In genomic region chr16:67396159-67396774, GRCh38 we compare ENCODE assay signal across 8 cellular contexts. TPM values are rescaled to one million over a fixed set of nuclear protein-coding genes. Genes with fewer than 3 reads are reported as not detected.
DNase-seq lines count a peak whose midpoint lies in the region; FAIRE-seq and TF ChIP-seq lines count a peak whose summit lies in the region.

No MANE protein-coding gene starts in this region.

- DNase-seq in SIG-M5 treated with dmso at 0.1 percent for 504 hours (lab: John Stamatoyannopoulos, UW; ENCODE audit: unreplicated experiment) (peak; percentile 23), SIG-M5 (lab: John Stamatoyannopoulos, UW) (no peak), RCC 7860 (ENCODE audit: low spot score) (peak; percentile 58), fibroblast of the aortic adventitia (ENCODE audit: low read depth) (peak; percentile 50), neural crest cell (ENCODE audit: low read depth, low spot score) (peak; percentile 61), cerebellar cortex (ENCODE audit: low spot score) (no peak), GM10248 (ENCODE audit: extremely low spot score) (no peak)
- DNase-seq in activated T-cell treated with anti-CD3 and anti-CD28 coated beads, Interleukin-2, amount 50 U/mL, for 48 hours: no peak

- H3K4me3 ChIP-seq in fibroblast of the aortic adventitia (ENCODE audit: low read depth, low read length): no peak overlapping the region

- TF ChIP-seq CTCF in fibroblast of the aortic adventitia (IDR thresholded peaks at IDR 0.05; ENCODE audit: insufficient read depth, low read length): no peak
- no peak for TF ChIP-seq CTCF in neural crest cell (conservative IDR thresholded peaks at IDR 0.05)
- no peak for TF ChIP-seq CTCF in GM10248 (IDR thresholded peaks at IDR 0.05; ENCODE audit: control extremely low read depth, extremely low read depth, low read depth, missing control alignments)

- no peak for FAIRE-seq in RCC 7860 (lab: Jason Lieb, UNC)

- peaks cover 49% of the 10 kb centered on the region for H3K27me3 Mint-ChIP-seq in neural crest cell (ENCODE audit: low read depth)

- H3K4me1 Mint-ChIP-seq in neural crest cell: peaks cover 27% of the 10 kb centered on the region

- POLR2A ChIA-PET in GM10248 (lab: Yijun Ruan, JAX): no interaction called here

- no peaks in the 10 kb centered on the region for H3K36me3 Mint-ChIP-seq in neural crest cell (ENCODE audit: low read depth)

- H3K27ac Mint-ChIP-seq in neural crest cell (ENCODE audit: unreplicated experiment): no peak overlapping the region

- CTCF ChIA-PET in GM10248 (lab: Yijun Ruan, JAX): interaction anchor here (1.1 to 1.2 kb wide), 2 partner anchors 70 to 117 kb away, joined by 3 read pairs; partner anchors contain the start of genes KCTD19 and LRRC36

- peak overlapping the region; percentile 68 for H3K4me3 Mint-ChIP-seq in neural crest cell

- no peaks in the 10 kb centered on the region for H3K9me3 Mint-ChIP-seq in neural crest cell

RNA-seq across cellular contexts. Expression of gene TPPP3, which starts 3.0 kb away (rescaled TPM):
- total RNA-seq in fibroblast of the aortic adventitia (ENCODE audit: low replicate concordance) (0.74 and 0.99 TPM in 2 replicates), neural crest cell (3.4 and 4.7 TPM in 2 replicates)

RNA-seq across cellular contexts. Expression of gene ZDHHC1, which starts 20.0 kb away (rescaled TPM):
- 7.1 and 7.6 TPM in 2 replicates for total RNA-seq in fibroblast of the aortic adventitia (ENCODE audit: low replicate concordance)
- total RNA-seq in neural crest cell: 9.5 and 10.2 TPM in 2 replicates

RNA-seq across cellular contexts. Expression of gene HSD11B2, which starts 34.7 kb away (rescaled TPM):
- total RNA-seq in fibroblast of the aortic adventitia (ENCODE audit: low replicate concordance) (not detected in 2 replicates), neural crest cell (3.8 and 4.7 TPM in 2 replicates)

Comparison
In these comparisons a context has a peak if more than half of its experiments do, and no peak if none do; other contexts are left out.
1. DNase-seq: peak in SIG-M5 treated with dmso at 0.1 percent for 504 hours (single experiment), RCC 7860 (single experiment), fibroblast of the aortic adventitia (single experiment) and neural crest cell (single experiment); none in SIG-M5 (single experiment), cerebellar cortex (single experiment), GM10248 (single experiment) and activated T-cell treated with anti-CD3 and anti-CD28 coated beads, Interleukin-2, amount 50 U/mL, for 48 hours (0 of 2).